8 cellular contexts compared by ENCODE assay signal in the genomic region with DNA sequence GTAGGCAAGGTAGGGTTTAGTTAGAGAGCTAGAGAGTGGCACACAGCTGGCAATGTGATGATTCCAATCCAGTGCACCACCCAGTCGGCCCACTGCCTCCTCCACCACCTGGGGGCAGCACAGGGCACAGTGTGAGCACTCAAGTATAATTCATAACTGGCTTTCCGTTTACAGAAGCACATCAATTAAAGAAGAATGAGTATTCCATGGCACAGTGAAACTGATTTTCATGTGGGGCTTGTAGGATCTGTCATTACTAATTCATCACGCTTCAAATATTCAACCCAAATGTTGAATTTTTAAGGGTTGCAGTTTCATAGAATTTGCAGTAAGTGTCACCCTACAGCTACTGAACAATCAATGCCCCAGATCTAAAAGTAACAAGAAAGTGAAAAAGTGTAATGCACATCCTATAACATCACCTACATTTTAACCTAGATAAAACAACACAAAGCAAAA.
DNase-seq lines count a peak whose midpoint lies in the region; ATAC-seq and TF ChIP-seq lines count a peak whose summit lies in the region.

No MANE protein-coding gene starts in this region.

- peak; percentile 83 for ATAC-seq in HG03439 (IDR thresholded peaks at IDR 0.05; ENCODE audit: unreplicated experiment)
- peak; percentile 86 for ATAC-seq in activated CD8-positive, alpha-beta memory T cell treated with anti-CD3 and anti-CD28 coated beads, Interleukin-2, amount 10 ng/mL, durations not matched to agents 7 days and 5 days
- ATAC-seq in naive thymus-derived CD8-positive, alpha-beta T cell = peak; percentile 86 to 90
- ATAC-seq in stimulated activated memory B cell treated with anti-CD40 and anti-IgM and Interleukin-4, amounts not matched to agents 10 μg/mL and 1 μg/mL and 100 μg/mL, for 72 hours = peak; percentile 80

- no peak overlapping the region for H3K4me3 Mint-ChIP-seq in activated CD8-positive, alpha-beta memory T cell treated with anti-CD3 and anti-CD28 coated beads, Interleukin-2, amount 10 ng/mL, durations not matched to agents 7 days and 5 days
- peak overlapping the region in 7 of 10 donors; percentile 9 to 56 (median 41) for H3K4me3 Mint-ChIP-seq in naive thymus-derived CD8-positive, alpha-beta T cell
- H3K4me3 Mint-ChIP-seq in stimulated activated memory B cell treated with anti-CD40 and anti-IgM and Interleukin-4, amounts not matched to agents 10 μg/mL and 1 μg/mL and 100 μg/mL, for 72 hours = no peak overlapping the region

- peak; percentile 100 for TF ChIP-seq CTCF in epithelial cell of proximal tubule (conservative IDR thresholded peaks at IDR 0.05; ENCODE audit: low read depth, low read length)

- no peaks in the 10 kb centered on the region for H3K9me3 Mint-ChIP-seq in activated CD8-positive, alpha-beta memory T cell treated with anti-CD3 and anti-CD28 coated beads, Interleukin-2, amount 10 ng/mL, durations not matched to agents 7 days and 5 days (ENCODE audit: low read depth)
- no peaks in the 10 kb centered on the region for H3K9me3 Mint-ChIP-seq in naive thymus-derived CD8-positive, alpha-beta T cell
- no peaks in the 10 kb centered on the region for H3K9me3 Mint-ChIP-seq in stimulated activated memory B cell treated with anti-CD40 and anti-IgM and Interleukin-4, amounts not matched to agents 10 μg/mL and 1 μg/mL and 100 μg/mL, for 72 hours

- no peak overlapping the region for H3K27ac Mint-ChIP-seq in activated CD8-positive, alpha-beta memory T cell treated with anti-CD3 and anti-CD28 coated beads, Interleukin-2, amount 10 ng/mL, durations not matched to agents 7 days and 5 days
- H3K27ac Mint-ChIP-seq in naive thymus-derived CD8-positive, alpha-beta T cell = no peak overlapping the region
- no peak overlapping the region for H3K27ac Mint-ChIP-seq in stimulated activated memory B cell treated with anti-CD40 and anti-IgM and Interleukin-4, amounts not matched to agents 10 μg/mL and 1 μg/mL and 100 μg/mL, for 72 hours

- CTCF ChIA-PET in activated CD8-positive, alpha-beta memory T cell treated with anti-CD3 and anti-CD28 coated beads, Interleukin-2, amount 10 ng/mL, durations not matched to agents 7 days and 5 days (lab: Charles Lee) = interaction anchor here (0.6 to 5.2 kb wide), 36 partner anchors 8 to 1423 kb away, joined by 3 to 175 read pairs (median 4); a partner anchor contains a TSS

- H3K27me3 Mint-ChIP-seq in activated CD8-positive, alpha-beta memory T cell treated with anti-CD3 and anti-CD28 coated beads, Interleukin-2, amount 10 ng/mL, durations not matched to agents 7 days and 5 days = peaks cover 41% of the 10 kb centered on the region
- peaks cover 5 to 39% (median 17%) of the 10 kb centered on the region in 5 donors for H3K27me3 Mint-ChIP-seq in naive thymus-derived CD8-positive, alpha-beta T cell
- H3K27me3 Mint-ChIP-seq in stimulated activated memory B cell treated with anti-CD40 and anti-IgM and Interleukin-4, amounts not matched to agents 10 μg/mL and 1 μg/mL and 100 μg/mL, for 72 hours = peaks cover 49% of the 10 kb centered on the region

- DNase-seq in CD1c-positive myeloid dendritic cell (ENCODE audit: extremely low spot score) = peak; percentile 62
- peak; percentile 21 for DNase-seq in GM19240 (ENCODE audit: insufficient read length, low spot score)
- peak; percentile 9 for DNase-seq in NCI-H748 treated with DMSO at 0.1 percent for 48 hours (lab: John Stamatoyannopoulos, UW)
- DNase-seq in activated CD8-positive, alpha-beta memory T cell treated with anti-CD3 and anti-CD28 coated beads, Interleukin-2, amount 10 ng/mL, durations not matched to agents 7 days and 5 days = peak; percentile 80
- DNase-seq in epithelial cell of proximal tubule (ENCODE audit: low read depth) = peak; percentile 13
- DNase-seq in naive thymus-derived CD8-positive, alpha-beta T cell = peak; percentile 53 to 89 (median 72)

- H3K36me3 Mint-ChIP-seq in activated CD8-positive, alpha-beta memory T cell treated with anti-CD3 and anti-CD28 coated beads, Interleukin-2, amount 10 ng/mL, durations not matched to agents 7 days and 5 days = no peaks in the 10 kb centered on the region
- H3K36me3 Mint-ChIP-seq in naive thymus-derived CD8-positive, alpha-beta T cell = no peaks in the 10 kb centered on the region
- H3K36me3 Mint-ChIP-seq in stimulated activated memory B cell treated with anti-CD40 and anti-IgM and Interleukin-4, amounts not matched to agents 10 μg/mL and 1 μg/mL and 100 μg/mL, for 72 hours = no peaks in the 10 kb centered on the region

- POLR2A ChIA-PET in naive thymus-derived CD8-positive, alpha-beta T cell (lab: Charles Lee) = interaction anchor here (1.6 to 2.3 kb wide), 2 partner anchors 150 to 356 kb away, joined by 4 to 20 read pairs; a partner anchor contains a TSS

- no peak overlapping the region for H3K4me3 ChIP-seq in epithelial cell of proximal tubule (ENCODE audit: low read depth, low read length)

- H3K4me1 Mint-ChIP-seq in activated CD8-positive, alpha-beta memory T cell treated with anti-CD3 and anti-CD28 coated beads, Interleukin-2, amount 10 ng/mL, durations not matched to agents 7 days and 5 days = no peaks in the 10 kb centered on the region
- H3K4me1 Mint-ChIP-seq in naive thymus-derived CD8-positive, alpha-beta T cell = peaks cover 0 to 8% (median 6%) of the 10 kb centered on the region in 4 donors
- no peaks in the 10 kb centered on the region for H3K4me1 Mint-ChIP-seq in stimulated activated memory B cell treated with anti-CD40 and anti-IgM and Interleukin-4, amounts not matched to agents 10 μg/mL and 1 μg/mL and 100 μg/mL, for 72 hours

Comparison
In these comparisons a context has a peak if more than half of its experiments do, and no peak if none do; other contexts are left out.
1. DNase-seq: peak in every context shown above with its lines; median percentile 80 in activated CD8-positive, alpha-beta memory T cell treated with anti-CD3 and anti-CD28 coated beads, Interleukin-2, amount 10 ng/mL, durations not matched to agents 7 days and 5 days; 72 in naive thymus-derived CD8-positive, alpha-beta T cell; 62 in CD1c-positive myeloid dendritic cell; 21 in GM19240; 13 in epithelial cell of proximal tubule; 9 in NCI-H748 treated with DMSO at 0.1 percent for 48 hours.
2. H3K4me3 Mint-ChIP-seq: peak in naive thymus-derived CD8-positive, alpha-beta T cell (7 of 10); none in activated CD8-positive, alpha-beta memory T cell treated with anti-CD3 and anti-CD28 coated beads, Interleukin-2, amount 10 ng/mL, durations not matched to agents 7 days and 5 days (single experiment) and stimulated activated memory B cell treated with anti-CD40 and anti-IgM and Interleukin-4, amounts not matched to agents 10 μg/mL and 1 μg/mL and 100 μg/mL, for 72 hours (single experiment).
3. Peak in every context shown above with its lines, with median percentiles within 50 percentile points of each other: ATAC-seq.